18 cellular contexts compared by ENCODE assay signal in the genomic region with DNA sequence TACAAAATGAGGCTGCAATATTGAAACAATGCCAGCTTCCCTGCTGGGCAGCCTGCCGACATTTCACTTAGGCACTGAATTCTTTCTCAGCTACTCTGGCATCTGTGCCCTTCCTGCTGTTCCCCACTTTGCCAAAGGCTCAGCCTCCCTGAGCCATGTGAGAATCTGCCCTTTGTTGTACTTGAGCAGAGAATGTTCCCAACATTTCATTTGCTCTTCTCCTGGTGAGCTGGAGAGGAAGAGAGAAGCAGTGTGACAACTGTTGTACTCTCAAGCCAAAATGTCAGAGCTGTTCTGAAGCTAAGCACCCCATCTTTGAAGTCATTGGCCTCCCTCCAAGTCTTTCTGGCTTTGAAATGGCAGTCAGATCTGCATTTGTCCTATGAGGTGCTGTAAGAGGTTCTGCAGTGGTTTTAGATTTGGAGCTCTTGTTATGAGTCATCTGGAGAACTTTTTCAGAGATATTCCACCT. TPM values are rescaled to one million over a fixed set of nuclear protein-coding genes. Genes with fewer than 3 reads are reported as not detected.
DNase-seq lines count a peak whose midpoint lies in the region; ATAC-seq, FAIRE-seq and TF ChIP-seq lines count a peak whose summit lies in the region.
"Had no signal": no experiment of that assay in that cellular context is flagged by ENCODE, and none has a peak within 500 bp of the region (broad histone marks: within the 10 kb centered on the region; RNA-seq: fewer than 3 reads in every experiment).

No MANE protein-coding gene starts in this region.

- H3K27ac ChIP-seq in GM12878 (ENCODE audit: control insufficient read depth, insufficient read depth): no peak overlapping the region
- H3K27ac ChIP-seq in uterus: no peak overlapping the region
- H3K27ac ChIP-seq in ovary: no peak overlapping the region
- H3K27ac ChIP-seq: lower lobe of right lung, right lobe of liver had no signal

- RAD21 ChIA-PET in GM12878 (lab: Charles Lee; ENCODE audit: unreplicated experiment): no interaction called here

- SMC1A ChIA-PET in GM12878 (lab: Charles Lee; ENCODE audit: uncharacterized antibody, unreplicated experiment): interaction anchor here (1.5 kb wide), 1 partner anchor 8 kb away, joined by 4 read pairs; no protein-coding TSS in a partner anchor

- no peak overlapping the region for H3K4me3 Mint-ChIP-seq in stimulated activated naive B cell treated with anti-CD40 and anti-IgM and Interleukin-4, amounts not matched to agents 10 μg/mL and 1 μg/mL and 100 μg/mL, for 72 hours
- H3K4me3 Mint-ChIP-seq: CD14-positive monocyte, IgD-negative memory B cell had no signal

- H2AFZ ChIP-seq in GM12878 (ENCODE audit: control insufficient read depth, low read depth, low read length): no peak overlapping the region

- H3K9me3 Mint-ChIP-seq in stimulated activated naive B cell treated with anti-CD40 and anti-IgM and Interleukin-4, amounts not matched to agents 10 μg/mL and 1 μg/mL and 100 μg/mL, for 72 hours: no peaks in the 10 kb centered on the region
- H3K9me3 Mint-ChIP-seq: CD14-positive monocyte, IgD-negative memory B cell had no signal

- peak; percentile 2 for DNase-seq in GM12878 (ENCODE audit: low read depth, low spot score)
- DNase-seq in stimulated activated naive B cell treated with anti-CD40 and anti-IgM and Interleukin-4, amounts not matched to agents 10 μg/mL and 1 μg/mL and 100 μg/mL, for 72 hours: no peak
- DNase-seq in uterus: no peak
- no peak for DNase-seq in ovary
- DNase-seq: activated CD8-positive, alpha-beta memory T cell treated with anti-CD3 and anti-CD28 coated beads, Interleukin-2, amount 50 U/mL, for 48 hours; lower lobe of right lung; NCI-H2081 treated with DMSO at 0.1 percent for 48 hours; right lobe of liver; stimulated activated CD4-positive, alpha-beta T cell treated with anti-CD3 and anti-CD28 coated beads, Interleukin-4, amount 100 ng/mL, for 4 hours; stimulated activated naive CD4-positive, alpha-beta T cell; SW 1271 had no signal

- H3K27me3 Mint-ChIP-seq in stimulated activated naive B cell treated with anti-CD40 and anti-IgM and Interleukin-4, amounts not matched to agents 10 μg/mL and 1 μg/mL and 100 μg/mL, for 72 hours: peaks cover 0 to 27% of the 10 kb centered on the region in 2 donors

- ATAC-seq in GM18909 (IDR thresholded peaks at IDR 0.05; ENCODE audit: poor library complexity, unreplicated experiment): peak; percentile 68
- peak; percentile 45 for ATAC-seq in HG03521 (IDR thresholded peaks at IDR 0.05; ENCODE audit: unreplicated experiment)
- ATAC-seq in GM12878: peak; percentile 48
- ATAC-seq in stimulated activated naive B cell treated with anti-CD40 and anti-IgM and Interleukin-4, amounts not matched to agents 10 μg/mL and 1 μg/mL and 100 μg/mL, for 72 hours (replicated peaks): peak; percentile 59 to 69
- ATAC-seq in GM21515 (IDR thresholded peaks at IDR 0.05; ENCODE audit: unreplicated experiment): no peak
- ATAC-seq: esophagus mucosa, lower lobe of right lung, right lobe of liver had no signal

- no peaks in the 10 kb centered on the region for H3K36me3 Mint-ChIP-seq in stimulated activated naive B cell treated with anti-CD40 and anti-IgM and Interleukin-4, amounts not matched to agents 10 μg/mL and 1 μg/mL and 100 μg/mL, for 72 hours
- H3K36me3 Mint-ChIP-seq: CD14-positive monocyte, IgD-negative memory B cell had no signal

- H3K4me1 ChIP-seq in GM12878 (ENCODE audit: control insufficient read depth, insufficient read depth, low read length) (no peaks in the 10 kb centered on the region), uterus (no peaks in the 10 kb centered on the region), ovary (ENCODE audit: insufficient read depth) (no peaks in the 10 kb centered on the region)
- H3K4me1 ChIP-seq: lower lobe of right lung had no signal

- no peaks in the 10 kb centered on the region for H3K36me3 ChIP-seq in GM12878 (ENCODE audit: control insufficient read depth in 2 of 2, insufficient read depth in 2 of 2, low read length in 1 of 2)
- H3K36me3 ChIP-seq in uterus: no peaks in the 10 kb centered on the region
- H3K36me3 ChIP-seq in ovary: no peaks in the 10 kb centered on the region
- H3K36me3 ChIP-seq: lower lobe of right lung, right lobe of liver had no signal

- TF ChIP-seq POLR2A in GM12878 (IDR thresholded peaks at IDR 0.05; ENCODE audit: low read depth, low read length): no peak
- no peak for TF ChIP-seq POLR2A in uterus (IDR thresholded peaks at IDR 0.05)
- TF ChIP-seq POLR2A in ovary (IDR thresholded peaks at IDR 0.05): no peak

- H3K4me3 ChIP-seq in GM12878: no peak overlapping the region
- H3K4me3 ChIP-seq in uterus: no peak overlapping the region
- H3K4me3 ChIP-seq in ovary: no peak overlapping the region
- H3K4me3 ChIP-seq: lower lobe of right lung, right lobe of liver had no signal

- no TSS peak for BruUV-seq in GM12878 (replicated peaks; lab: Mats Ljungman, UMichigan)

- no peaks in the 10 kb centered on the region for H4K20me1 ChIP-seq in GM12878 (ENCODE audit: control insufficient read depth, insufficient read depth)

- in situ Hi-C loops in GM12878 (cut with MboI): no loop called here

- CTCF ChIA-PET in GM12878 (lab: Yijun Ruan, JAX): no interaction called here

- H3K27me3 ChIP-seq in GM12878 (replicated peaks in 1 of 2; ENCODE audit: control insufficient read depth in 2 of 2, insufficient read depth in 2 of 2, low read length in 1 of 2) (0 out of 4 replicates have a peak, but pooled peaks cover 0 to 4% of the 10 kb centered on the region in 2 experiments), uterus (no peaks in the 10 kb centered on the region), ovary (no peaks in the 10 kb centered on the region)

- H3K4me1 Mint-ChIP-seq in stimulated activated naive B cell treated with anti-CD40 and anti-IgM and Interleukin-4, amounts not matched to agents 10 μg/mL and 1 μg/mL and 100 μg/mL, for 72 hours: no peaks in the 10 kb centered on the region
- H3K4me1 Mint-ChIP-seq: CD14-positive monocyte, IgD-negative memory B cell had no signal

- H3K79me2 ChIP-seq in GM12878 (ENCODE audit: control insufficient read depth, insufficient read depth, low read length): no peaks in the 10 kb centered on the region

- no peak overlapping the region for H3K27ac Mint-ChIP-seq in stimulated activated naive B cell treated with anti-CD40 and anti-IgM and Interleukin-4, amounts not matched to agents 10 μg/mL and 1 μg/mL and 100 μg/mL, for 72 hours
- H3K27ac Mint-ChIP-seq: IgD-negative memory B cell had no signal

- intact Hi-C loops in GM12878 (cut with micrococcal nuclease; ENCODE audit: unreplicated experiment) (no loop called here), uterus (cut with DNase I; ENCODE audit: low total_unique reads) (no loop called here), ovary (cut with DNase I) (no loop called here)

- no peak for TF ChIP-seq CTCF in GM12878 (IDR thresholded peaks at IDR 0.05 in 2 of 3, conservative IDR thresholded peaks at IDR 0.05 in 1 of 3; ENCODE audit: control insufficient read depth in 2 of 3, extremely low read depth in 1 of 3, insufficient read depth in 1 of 3, low read depth in 3 of 3, low read length in 3 of 3)
- no peak for TF ChIP-seq CTCF in uterus (IDR thresholded peaks at IDR 0.05)
- no peak for TF ChIP-seq CTCF in ovary (IDR thresholded peaks at IDR 0.05)

- TF ChIP-seq RAD21 in GM12878 (IDR thresholded peaks at IDR 0.05; ENCODE audit: insufficient read depth, low read depth, low read length): no peak

- no peak overlapping the region for H3K4me2 ChIP-seq in GM12878 (ENCODE audit: control insufficient read depth, insufficient read depth)

- no peaks in the 10 kb centered on the region for H3K9me3 ChIP-seq in GM12878 (replicated peaks; ENCODE audit: control insufficient read depth, insufficient read depth, low read length)
- no peaks in the 10 kb centered on the region for H3K9me3 ChIP-seq in uterus
- H3K9me3 ChIP-seq in ovary: no peaks in the 10 kb centered on the region
- H3K9me3 ChIP-seq: lower lobe of right lung, right lobe of liver had no signal

- TF ChIP-seq EP300 in GM12878 (IDR thresholded peaks at IDR 0.05; ENCODE audit: borderline replicate concordance in 1 of 2, control insufficient read depth in 1 of 2, low read depth in 2 of 2, low read length in 2 of 2) (no peak), ovary (IDR thresholded peaks at IDR 0.05) (no peak)

- 7% methylated on average over 1 of the region's 1 CpG for WGBS in GM12878 (ENCODE audit: insufficient coverage, insufficient replicate concordance, low lambda C conversion rate, missing lambda C conversion rate)
- WGBS in ovary, 3 donors: 56 to 72% (median 67%) methylated on average over 1 of the region's 1 CpG

- no peak overlapping the region for H3K9ac ChIP-seq in GM12878 (ENCODE audit: control insufficient read depth, insufficient read depth, low read length)

- POLR2A ChIA-PET in GM12878 (lab: Charles Lee): interaction anchor here (0.6 kb wide), 1 partner anchor 251 kb away, joined by 3 read pairs; no protein-coding TSS in a partner anchor

- no peak for FAIRE-seq in GM12878 (lab: Jason Lieb, UNC)
- FAIRE-seq: colon had no signal

TF ChIP-seq in GM12878, 131 proteins besides CTCF, POLR2A, EP300 and RAD21 (continues in another document):
- TF ChIP-seq IRF4 (IDR thresholded peaks at IDR 0.05; ENCODE audit: low read depth, low read length) (0 out of 2 replicates have a peak, but pooled peaks have one; percentile 17), RUNX3 (IDR thresholded peaks at IDR 0.05; ENCODE audit: low read length) (0 out of 2 replicates have a peak, but pooled peaks have one; percentile 24), YY1 (IDR thresholded peaks at IDR 0.05; ENCODE audit: low read depth, low read length) (0 out of 2 replicates have a peak, but pooled peaks have one; percentile 41), JUNB (IDR thresholded peaks at IDR 0.05) (peak; percentile 22; the same call in 1 of the 2 replicates), NFIC (IDR thresholded peaks at IDR 0.05; ENCODE audit: low read depth, low read length) (no peak)

RNA-seq across cellular contexts. Expression of a gene that starts 32.5 kb away (rescaled TPM):
- total RNA-seq in GM12878 (2013; cell fraction: nucleolus; rRNA removed): not detected in 2 replicates
- total RNA-seq in GM12878 (2014; rRNA removed) (not detected in 2 replicates), GM12878 (2014; rRNA removed; fragmentation: Illumina TruSeq; extraction: Trizol) (not detected in 2 replicates), GM12878 (2021) (not detected in 2 replicates), uterus (under 1 TPM in 2 of 4 donors, not detected in 2; 0.12 to 0.83 TPM), ovary (under 1 TPM in 6 of 7 donors, not detected in 1; under 0.01 to 0.10 (median 0.05) TPM)
- polyA plus RNA-seq in GM12878 (2011; ENCODE audit: low read depth): not detected
- polyA plus RNA-seq in GM12878 (2011; rRNA removed) (not detected in 2 replicates), GM12878 (2014; fragmentation: Illumina TruSeq; extraction: Trizol) (not detected in 2 replicates), GM12878 (2014; fragmentation: Nextera tagmentation; extraction: Ambion mirVana) (not detected), GM12878 (2014; rRNA removed) (not detected in 2 replicates), GM12878 (2016; fragmentation: Nextera tagmentation; extraction: Ambion mirVana) (not detected), ovary (under 1 TPM; 0.04 to 0.05 TPM)
- not detected in 2 replicates for polyA plus RNA-seq in GM12878 (2011; cell fraction: cytosol; rRNA removed)
- not detected in 2 replicates for polyA plus RNA-seq in GM12878 (2011; cell fraction: nucleus; rRNA removed)
- not detected in 2 replicates for polyA plus RNA-seq in GM12878 (2012)
- polyA minus RNA-seq in GM12878 (2011; rRNA and poly(A)+ RNA removed): not detected in 2 replicates
- polyA minus RNA-seq in GM12878 (2011; cell fraction: cytosol; rRNA and poly(A)+ RNA removed): not detected in 2 replicates
- not detected in 2 replicates for polyA minus RNA-seq in GM12878 (2011; cell fraction: nucleus; rRNA and poly(A)+ RNA removed)
